8 cellular contexts compared by ENCODE assay signal in genomic region chr11:9663699-9664275, GRCh38. TPM values are rescaled to one million over a fixed set of nuclear protein-coding genes. Genes with fewer than 3 reads are reported as not detected.
DNase-seq lines count a peak whose midpoint lies in the region; ATAC-seq and TF ChIP-seq lines count a peak whose summit lies in the region.

SWAP70 (plus strand) TSS chr11:9664077; CDS start chr11:9664180, 103 bp downstream.

- H4K20me1 ChIP-seq in MM.1S (ENCODE audit: insufficient read depth, low read length) = no peaks in the 10 kb centered on the region

- no peak for TF ChIP-seq CTCF in GM10266 (IDR thresholded peaks at IDR 0.05; ENCODE audit: control insufficient read depth, insufficient read depth, low read depth, missing control alignments)
- no peak; the same call in 1 of the 2 replicates for TF ChIP-seq CTCF in MM.1S (IDR thresholded peaks at IDR 0.05; ENCODE audit: low read length)

- no peaks in the 10 kb centered on the region for H3K9me2 ChIP-seq in MM.1S (replicated peaks; ENCODE audit: insufficient read depth, low read length)

- no peak within 1 kb of the TSS for H3K27ac ChIP-seq in MM.1S (ENCODE audit: low read length)

- H3K4me2 ChIP-seq in MM.1S (ENCODE audit: low read depth, low read length) = peak within 1 kb of the TSS; percentile 100

- peaks cover 10% of the 10 kb centered on the region; the same call in 1 of the 2 replicates for H3K27me3 ChIP-seq in MM.1S (replicated peaks; ENCODE audit: insufficient read depth, low read length)

- H3K4me1 ChIP-seq in MM.1S (ENCODE audit: low read length) = no peaks in the 10 kb centered on the region

- intact Hi-C loops in sciatic nerve (cut with DNase I) = no loop called here

- H2AFZ ChIP-seq in MM.1S (ENCODE audit: low read length) = peak within 1 kb of the TSS; percentile 99

- ATAC-seq in sciatic nerve = peak; percentile 96

- DNase-seq in GM10266 (ENCODE audit: extremely low spot score) = peak; percentile 90
- peak; percentile 94 for DNase-seq in HCEC 1CT
- peak; percentile 78 for DNase-seq in MM.1S
- DNase-seq in T-helper 22 cell (ENCODE audit: low read depth) = peak; percentile 64
- peak; percentile 93 for DNase-seq in astrocyte of the hippocampus (ENCODE audit: low read depth, low spot score)
- peak in 49 of 51 donors; percentile 19 to 88 (median 66) for DNase-seq in hypothalamus (lab: John Stamatoyannopoulos, UW)
- DNase-seq in sciatic nerve (ENCODE audit: low spot score) = peak; percentile 94
- no peak for DNase-seq in middle frontal gyrus (ENCODE audit: extremely low spot score, low spot score)

- H3K36me3 ChIP-seq in MM.1S (replicated peaks; ENCODE audit: insufficient read depth, low read length) = no peaks in the 10 kb centered on the region

- H3K9me3 ChIP-seq in MM.1S (replicated peaks; ENCODE audit: insufficient read depth, low read length) = no peaks in the 10 kb centered on the region

- H3K79me2 ChIP-seq in MM.1S (ENCODE audit: low read length) = no peaks in the 10 kb centered on the region

- H3K4me3 ChIP-seq in MM.1S (ENCODE audit: low read length) = peak within 1 kb of the TSS; percentile 85

- H3K9ac ChIP-seq in MM.1S (ENCODE audit: low read length) = peak within 1 kb of the TSS; percentile 58; the same call in 1 of the 2 replicates

- no peaks in the 10 kb centered on the region for H3F3A ChIP-seq in MM.1S (ENCODE audit: insufficient read depth, low read length)

RNA-seq across cellular contexts. Expression of gene SWAP70, which starts in this region (rescaled TPM):
- 90.1 TPM for total RNA-seq in sciatic nerve
